Comparison of ENCODE assay signal across 26 cellular contexts in genomic region chr17:75081611-75082540, GRCh38. TPM values are rescaled to one million over a fixed set of nuclear protein-coding genes. Genes with fewer than 3 reads are reported as not detected.
DNase-seq lines count a peak whose midpoint lies in the region; ATAC-seq, FAIRE-seq and TF ChIP-seq lines count a peak whose summit lies in the region.
"Had no signal": no experiment of that assay in that cellular context is flagged by ENCODE, and none has a peak within 500 bp of the region (broad histone marks: within the 10 kb centered on the region; RNA-seq: fewer than 3 reads in every experiment).

No MANE protein-coding gene starts in this region.

- H4K8ac ChIP-seq in IMR-90 (ENCODE audit: low read depth in 2 of 2, low read length in 2 of 2) (no peak overlapping the region), H1 (ENCODE audit: extremely low read depth, insufficient read depth, low read length) (0 out of 2 replicates have a peak overlapping the region, but pooled peaks have one; percentile 38)

- peak overlapping the region; percentile 68 for H2AK9ac ChIP-seq in IMR-90 (replicated peaks; ENCODE audit: low read depth, low read length, poor library complexity)

- H4K91ac ChIP-seq in IMR-90 (ENCODE audit: insufficient read depth, low read depth, low read length) (no peak overlapping the region), H1 (replicated peaks; ENCODE audit: insufficient read length, low read length) (peak overlapping the region; percentile 1)

- H3K27me3 ChIP-seq in IMR-90 (ENCODE audit: control insufficient read depth, insufficient read depth, low read length), result no peaks in the 10 kb centered on the region
- H3K27me3 ChIP-seq in H1 (replicated peaks in 1 of 4; ENCODE audit: control insufficient read depth in 3 of 4, extremely low read depth in 1 of 4, insufficient read depth in 3 of 4, low read length in 3 of 4), result no peaks in the 10 kb centered on the region
- no peaks in the 10 kb centered on the region for H3K27me3 ChIP-seq in osteoblast (ENCODE audit: insufficient read depth, low read length)
- H3K27me3 ChIP-seq: BE2C, esophagus squamous epithelium, left lung, Peyer's patch, sigmoid colon had no signal

- no peak for FAIRE-seq in H1 (lab: Jason Lieb, UNC)
- FAIRE-seq: GM12892 had no signal

- 68% methylated on average over 8 of the region's 13 CpGs; no CpG with 5 or more reads in 1 of the 2 experiments for WGBS in IMR-90 (ENCODE audit: extremely low coverage in 2 of 2, insufficient read length in 1 of 2), 2 experiments
- WGBS in H1 (ENCODE audit: extremely low coverage in 1 of 2, insufficient coverage in 1 of 2, insufficient read length in 1 of 2, insufficient replicate concordance in 2 of 2, low coverage in 1 of 2, low lambda C conversion rate in 2 of 2, missing lambda C conversion rate in 1 of 2), 2 experiments, result 88% methylated on average over 13 of the region's 13 CpGs; no CpG with 5 or more reads in 1 of the 2 experiments

- H3K4me3 ChIP-seq in IMR-90 (ENCODE audit: insufficient read depth, low read depth, low read length) (no peak overlapping the region), H1 (ENCODE audit: extremely low read depth in 1 of 4, insufficient read depth in 2 of 4, low read depth in 3 of 4, low read length in 4 of 4) (no peak overlapping the region), osteoblast (ENCODE audit: insufficient read depth, low read length) (no peak overlapping the region)
- H3K4me3 ChIP-seq: esophagus squamous epithelium, left lung, Peyer's patch, prostate gland, sigmoid colon, tibial artery had no signal

- H3K4me1 ChIP-seq in IMR-90 (ENCODE audit: control insufficient read depth, insufficient read depth, low read length) (peaks cover 24% of the 10 kb centered on the region), H1 (replicated peaks in 1 of 4; ENCODE audit: control insufficient read depth in 3 of 4, insufficient read depth in 4 of 4, low read length in 3 of 4) (peaks cover 0 to 17% (median 14%) of the 10 kb centered on the region in 4 experiments; a peak in 6 of 7 replicates), osteoblast (ENCODE audit: insufficient read depth, low read length) (peaks cover 51% of the 10 kb centered on the region)
- H3K4me1 ChIP-seq: prostate gland had no signal

- TF ChIP-seq CTCF in IMR-90 (conservative IDR thresholded peaks at IDR 0.05; ENCODE audit: low read depth, low read length) (no peak), H1 (IDR thresholded peaks at IDR 0.05; ENCODE audit: control extremely low read depth in 1 of 3, insufficient read depth in 1 of 3, low read depth in 1 of 3, low read length in 3 of 3) (no peak), osteoblast (IDR thresholded peaks at IDR 0.05; ENCODE audit: extremely low read depth, low read depth, low read length) (no peak)

- H2BK120ac ChIP-seq in IMR-90 (ENCODE audit: low read depth, low read length), result peak overlapping the region; percentile 6; the same call in 1 of the 2 replicates
- H2BK120ac ChIP-seq in H1 (replicated peaks; ENCODE audit: low read depth, low read length), result no peak overlapping the region

- H3K9me1 ChIP-seq in IMR-90 (ENCODE audit: insufficient read depth, low read length), result peaks cover 21% of the 10 kb centered on the region

- no peak overlapping the region for H3K9ac ChIP-seq in IMR-90 (ENCODE audit: low read depth, low read length)
- no peak overlapping the region for H3K9ac ChIP-seq in H1 (replicated peaks in 1 of 4; ENCODE audit: extremely low read depth in 1 of 4, low read depth in 3 of 4, low read length in 3 of 4)

- TF ChIP-seq EP300 in H1 (IDR thresholded peaks at IDR 0.05; ENCODE audit: borderline replicate concordance in 1 of 2, low read depth in 2 of 2, low read length in 2 of 2), result no peak

- H3K4me2 ChIP-seq in IMR-90 (ENCODE audit: low read depth, low read length) (no peak overlapping the region), H1 (ENCODE audit: insufficient read depth in 1 of 2, low read depth in 2 of 2, low read length in 2 of 2) (no peak overlapping the region), osteoblast (ENCODE audit: insufficient read depth, low read length) (no peak overlapping the region)

- H2BK5ac ChIP-seq in IMR-90 (ENCODE audit: low read depth, low read length, poor library complexity, severe bottlenecking) (no peak overlapping the region), H1 (ENCODE audit: low read depth, low read length) (no peak overlapping the region)

- TF ChIP-seq POLR2A in IMR-90 (IDR thresholded peaks at IDR 0.05; ENCODE audit: low read depth, low read length) (no peak), H1 (IDR thresholded peaks at IDR 0.05; ENCODE audit: control extremely low read depth in 1 of 2, low read depth in 2 of 2, low read length in 2 of 2) (no peak)

- no peaks in the 10 kb centered on the region for H3K79me2 ChIP-seq in H1 (ENCODE audit: control insufficient read depth in 1 of 2, insufficient read depth in 2 of 2, low read length in 2 of 2)
- H3K79me2 ChIP-seq in osteoblast (ENCODE audit: insufficient read depth, low read length), result no peaks in the 10 kb centered on the region

- H3K56ac ChIP-seq in IMR-90 (ENCODE audit: extremely low read depth, insufficient read depth, low read length) (no peak overlapping the region), H1 (replicated peaks; ENCODE audit: insufficient read length, low read depth, low read length) (no peak overlapping the region)

- no peak overlapping the region for H3K18ac ChIP-seq in IMR-90 (ENCODE audit: low read depth, low read length)
- no peak overlapping the region for H3K18ac ChIP-seq in H1 (ENCODE audit: extremely low read depth, low read length)

- intact Hi-C loops in IMR-90 (cut with micrococcal nuclease), result no loop called here

- no peak for ATAC-seq in IMR-90 (ENCODE audit: low read depth)
- ATAC-seq: activated CD8-positive, alpha-beta T cell treated with anti-CD3 and anti-CD28 coated beads for 36 hours; foreskin keratinocyte; left lung had no signal

- peak overlapping the region; percentile 43; the same call in 1 of the 2 replicates for H2AK5ac ChIP-seq in IMR-90 (ENCODE audit: low read depth, low read length)
- 0 out of 2 replicates have a peak overlapping the region, but pooled peaks have one; percentile 68 for H2AK5ac ChIP-seq in H1 (ENCODE audit: low read depth, low read length)

- H3K36me3 ChIP-seq in IMR-90 (ENCODE audit: control insufficient read depth, insufficient read depth, low read length) (no peaks in the 10 kb centered on the region), H1 (ENCODE audit: control insufficient read depth in 2 of 4, insufficient read depth in 4 of 4, low read length in 3 of 4) (no peaks in the 10 kb centered on the region), osteoblast (ENCODE audit: insufficient read depth, low read length) (no peaks in the 10 kb centered on the region)
- H3K36me3 ChIP-seq: BE2C, esophagus squamous epithelium, left lung, Peyer's patch, prostate gland, sigmoid colon, tibial artery had no signal

- H3K9me3 ChIP-seq in IMR-90 (ENCODE audit: control insufficient read depth, insufficient read depth, low read length) (no peaks in the 10 kb centered on the region), H1 (ENCODE audit: insufficient read depth in 2 of 2, low read depth in 1 of 2, low read length in 1 of 2) (no peaks in the 10 kb centered on the region), osteoblast (ENCODE audit: low read depth, low read length) (no peaks in the 10 kb centered on the region)
- H3K9me3 ChIP-seq: BE2C, esophagus squamous epithelium, left lung, Peyer's patch, prostate gland, sigmoid colon, tibial artery had no signal

- dilution Hi-C loops in IMR-90 (cut with HindIII; ENCODE audit: low sequenced_read_pairs, unreplicated experiment), result no loop called here

- H2AFZ ChIP-seq in IMR-90 (replicated peaks; ENCODE audit: low read length, poor library complexity), result peak overlapping the region; percentile 69
- no peak overlapping the region for H2AFZ ChIP-seq in H1 (ENCODE audit: low read length)
- no peak overlapping the region for H2AFZ ChIP-seq in osteoblast (ENCODE audit: low read length)

- CTCF ChIA-PET in IMR-90 (lab: Yijun Ruan, JAX) (interaction anchor here (0.7 kb wide), 1 partner anchor 11 kb away, joined by 6 read pairs; no protein-coding TSS in a partner anchor), H1 (lab: Charles Lee; ENCODE audit: partially characterized antibody) (interaction anchor here (0.6 to 7.6 kb wide), 16 partner anchors 10 to 426 kb away, joined by 3 to 45 read pairs (median 4); partner anchors contain the start of gene ARMC7)

- peaks cover 3% of the 10 kb centered on the region; the same call in 1 of the 2 replicates for H3K23me2 ChIP-seq in H1 (ENCODE audit: low read depth, low read length)

- TF ChIP-seq RAD21 in IMR-90 (IDR thresholded peaks at IDR 0.05; ENCODE audit: low read length), result no peak
- no peak for TF ChIP-seq RAD21 in H1 (IDR thresholded peaks at IDR 0.05 in 1 of 2, conservative IDR thresholded peaks at IDR 0.05 in 1 of 2; ENCODE audit: low read depth in 2 of 2, low read length in 2 of 2)

- in situ Hi-C loops in IMR-90 (cut with MboI; ENCODE audit: low sequenced_read_pairs), result no loop called here

- H4K20me1 ChIP-seq in IMR-90 (ENCODE audit: insufficient read depth, low read length) (no peaks in the 10 kb centered on the region), H1 (replicated peaks in 1 of 2; ENCODE audit: control insufficient read depth in 1 of 2, insufficient read depth in 2 of 2, low read length in 2 of 2) (no peaks in the 10 kb centered on the region), osteoblast (ENCODE audit: insufficient read depth, low read length) (no peaks in the 10 kb centered on the region)

- POLR2A ChIA-PET in IMR-90 (lab: Charles Lee; ENCODE audit: unreplicated experiment) (no interaction called here), H1 (lab: Charles Lee; ENCODE audit: partially characterized antibody) (interaction anchor here (0.5 to 1.3 kb wide), 6 partner anchors 23 to 242 kb away, joined by 3 to 5 read pairs (median 4); partner anchors contain the start of genes MRPL58 and NT5C)

- DNase-seq in IMR-90 (no peak), H1 (ENCODE audit: low read depth in 1 of 2, low spot score in 2 of 2) (no peak), osteoblast (ENCODE audit: insufficient read length, low spot score, missing footprints) (peak; percentile 67)
- no peak for DNase-seq in stimulated activated CD4-positive, alpha-beta T cell treated with anti-CD3 and anti-CD28 coated beads, Interleukin-2, amount 100 ng/mL, for 24 hours
- DNase-seq in effector CD8-positive, alpha-beta T cell (lab: John Stamatoyannopoulos, UW), result no peak
- DNase-seq: activated CD8-positive, alpha-beta T cell treated with anti-CD3 and anti-CD28 coated beads for 36 hours; activated naive CD4-positive, alpha-beta T cell treated with anti-CD3 and anti-CD28 coated beads, Interleukin-2, amount 50 U/mL, for 16 hours; BE2C; DMS53; esophagus squamous epithelium; foreskin keratinocyte; H7; head of caudate nucleus; islet precursor cell; Karpas-422; NCI-H2029; NCI-H345; NCI-H69; Peyer's patch; SHP77; sigmoid colon; stimulated activated CD4-positive, alpha-beta T cell treated with anti-CD3 and anti-CD28 coated beads, Interleukin-4, amount 100 ng/mL, for 24 hours; tibial artery had no signal

- peak overlapping the region; percentile 75 for H2BK12ac ChIP-seq in H1 (ENCODE audit: low read depth, low read length)

- H2BK20ac ChIP-seq in IMR-90 (ENCODE audit: low read depth, low read length), result peak overlapping the region; percentile 5; the same call in 1 of the 2 replicates
- H2BK20ac ChIP-seq in H1 (ENCODE audit: low read length), result peak overlapping the region; percentile 66; the same call in 1 of the 2 replicates

- no TSS peak for BruUV-seq in IMR-90 (replicated peaks; lab: Mats Ljungman, UMichigan)

- H3K4ac ChIP-seq in IMR-90 (ENCODE audit: low read depth, low read length), result peak overlapping the region; percentile 33; the same call in 1 of the 2 replicates
- H3K4ac ChIP-seq in H1 (replicated peaks; ENCODE audit: insufficient read length, low read depth, low read length), result no peak overlapping the region

- H2BK15ac ChIP-seq in IMR-90 (ENCODE audit: low read depth, low read length), result no peak overlapping the region; the same call in 2 of the 3 replicates
- 0 out of 2 replicates have a peak overlapping the region, but pooled peaks have one; percentile 88 for H2BK15ac ChIP-seq in H1 (ENCODE audit: low read length)

- H3K79me1 ChIP-seq in IMR-90 (ENCODE audit: low read depth in 1 of 2, low read length in 2 of 2) (no peaks in the 10 kb centered on the region; a peak in 1 of 4 replicates), H1 (ENCODE audit: low read depth, low read length) (no peaks in the 10 kb centered on the region)

- H3K14ac ChIP-seq in IMR-90 (replicated peaks; ENCODE audit: low read depth, low read length) (no peak overlapping the region), H1 (ENCODE audit: insufficient read length) (no peak overlapping the region)

- H3K27ac ChIP-seq in IMR-90 (ENCODE audit: insufficient read depth, low read length) (no peak overlapping the region), H1 (ENCODE audit: low read depth, low read length) (no peak overlapping the region), osteoblast (ENCODE audit: low read depth, low read length) (no peak overlapping the region)
- H3K27ac ChIP-seq: esophagus squamous epithelium, foreskin keratinocyte, left lung, Peyer's patch, prostate gland, sigmoid colon, tibial artery had no signal

- H4K5ac ChIP-seq in IMR-90 (ENCODE audit: low read depth, low read length) (no peak overlapping the region), H1 (ENCODE audit: insufficient read length, low read depth, low read length) (no peak overlapping the region)

- H3K23ac ChIP-seq in IMR-90 (ENCODE audit: low read depth, low read length), result no peak overlapping the region
- no peak overlapping the region for H3K23ac ChIP-seq in H1 (ENCODE audit: insufficient read length)

RNA-seq across cellular contexts. Expression of gene SLC16A5, which starts 5.9 kb away (rescaled TPM):
- total RNA-seq in IMR-90 (2012; rRNA removed) (1.1 and 1.8 TPM in 2 replicates), osteoblast (16.3 and 19.2 TPM in 2 replicates)
- polyA plus RNA-seq in IMR-90 (2012; rRNA removed) (5.9 and 7.1 TPM in 2 replicates), H1 (2011; rRNA removed) (34.7 and 54.8 TPM in 2 replicates)
- 1.9 and 9.5 TPM in 2 replicates for polyA plus RNA-seq in IMR-90 (2012; cell fraction: cytosol; rRNA removed)
- 19.4 and 39.3 TPM in 2 replicates for polyA plus RNA-seq in IMR-90 (2012; cell fraction: nucleus; rRNA removed; ENCODE audit: low replicate concordance)
- 16.6 and 17.1 TPM in 2 replicates for total RNA-seq in H1 (2021; fragmentation: NEBNext Ultra II Directional; extraction: Animal tissue kit (Norgen Biotek cat#: 25700))
- 28.9 TPM for polyA plus RNA-seq in H1 (2011; cell fraction: cytosol; rRNA removed)
- polyA plus RNA-seq in H1 (2011; cell fraction: nucleus; rRNA removed), result 82.9 TPM
- polyA plus RNA-seq in H1 (2012, experiment 1 of 2), result 14.3 to 26.5 TPM (median 20.8 TPM) in 4 replicates
- 12.9 TPM for polyA plus RNA-seq in H1 (2012, experiment 2 of 2)
- polyA plus RNA-seq in H1 (2013, experiment 1 of 2), result 22.7 TPM
- 21.6 TPM for polyA plus RNA-seq in H1 (2013, experiment 2 of 2)
- 15.2 and 17.8 TPM in 2 replicates for polyA minus RNA-seq in H1 (2011; rRNA and poly(A)+ RNA removed)
- polyA minus RNA-seq in H1 (2011; cell fraction: cytosol; rRNA and poly(A)+ RNA removed), result 11.3 TPM
- 24.1 TPM for polyA minus RNA-seq in H1 (2011; cell fraction: nucleus; rRNA and poly(A)+ RNA removed)

RNA-seq across cellular contexts. Expression of gene ARMC7, which starts 27.9 kb away (rescaled TPM):
- 1.7 and 1.8 TPM in 2 replicates for total RNA-seq in IMR-90 (2012; rRNA removed)
- polyA plus RNA-seq in IMR-90 (2012; rRNA removed), result 6.9 and 7.3 TPM in 2 replicates
- 7.1 and 7.3 TPM in 2 replicates for polyA plus RNA-seq in IMR-90 (2012; cell fraction: cytosol; rRNA removed)
- polyA plus RNA-seq in IMR-90 (2012; cell fraction: nucleus; rRNA removed; ENCODE audit: low replicate concordance), result 4.8 and 7.7 TPM in 2 replicates
- 13.6 TPM in 2 replicates for total RNA-seq in H1 (2021; fragmentation: NEBNext Ultra II Directional; extraction: Animal tissue kit (Norgen Biotek cat#: 25700))
- 9.8 and 12.4 TPM in 2 replicates for polyA plus RNA-seq in H1 (2011; rRNA removed)
- polyA plus RNA-seq in H1 (2011; cell fraction: cytosol; rRNA removed), result 7.4 TPM
- polyA plus RNA-seq in H1 (2011; cell fraction: nucleus; rRNA removed), result 12.7 TPM
- polyA plus RNA-seq in H1 (2012, experiment 1 of 2), result 14.0 to 16.0 TPM (median 14.9 TPM) in 4 replicates
- 13.2 TPM for polyA plus RNA-seq in H1 (2012, experiment 2 of 2)
- 8.2 TPM for polyA plus RNA-seq in H1 (2013, experiment 1 of 2)
- 7.8 TPM for polyA plus RNA-seq in H1 (2013, experiment 2 of 2)
- polyA minus RNA-seq in H1 (2011; rRNA and poly(A)+ RNA removed), result 12.2 and 13.7 TPM in 2 replicates
- 10.2 TPM for polyA minus RNA-seq in H1 (2011; cell fraction: cytosol; rRNA and poly(A)+ RNA removed)
- 12.6 TPM for polyA minus RNA-seq in H1 (2011; cell fraction: nucleus; rRNA and poly(A)+ RNA removed)
- total RNA-seq in osteoblast, result 3.2 and 3.3 TPM in 2 replicates

RNA-seq across cellular contexts. Expression of gene KCTD2, which starts 34.9 kb away (rescaled TPM):
- 9.1 and 9.4 TPM in 2 replicates for total RNA-seq in IMR-90 (2012; rRNA removed)
- 18.3 and 18.4 TPM in 2 replicates for polyA plus RNA-seq in IMR-90 (2012; rRNA removed)
- polyA plus RNA-seq in IMR-90 (2012; cell fraction: cytosol; rRNA removed), result 10.8 and 16.4 TPM in 2 replicates
- polyA plus RNA-seq in IMR-90 (2012; cell fraction: nucleus; rRNA removed; ENCODE audit: low replicate concordance), result 9.9 and 12.6 TPM in 2 replicates
- 33.7 and 34.1 TPM in 2 replicates for total RNA-seq in H1 (2021; fragmentation: NEBNext Ultra II Directional; extraction: Animal tissue kit (Norgen Biotek cat#: 25700))
- polyA plus RNA-seq in H1 (2011; rRNA removed), result 32.6 and 36.8 TPM in 2 replicates
- polyA plus RNA-seq in H1 (2011; cell fraction: cytosol; rRNA removed), result 34.2 TPM
- polyA plus RNA-seq in H1 (2011; cell fraction: nucleus; rRNA removed), result 34.2 TPM
- 28.4 to 33.2 TPM (median 30.1 TPM) in 4 replicates for polyA plus RNA-seq in H1 (2012, experiment 1 of 2)
- 27.2 TPM for polyA plus RNA-seq in H1 (2012, experiment 2 of 2)
- polyA plus RNA-seq in H1 (2013, experiment 1 of 2), result 19.6 TPM
- 19.1 TPM for polyA plus RNA-seq in H1 (2013, experiment 2 of 2)
- 40.0 and 40.9 TPM in 2 replicates for polyA minus RNA-seq in H1 (2011; rRNA and poly(A)+ RNA removed)
- polyA minus RNA-seq in H1 (2011; cell fraction: cytosol; rRNA and poly(A)+ RNA removed), result 16.6 TPM
- 13.5 TPM for polyA minus RNA-seq in H1 (2011; cell fraction: nucleus; rRNA and poly(A)+ RNA removed)
- total RNA-seq in osteoblast, result 19.7 and 20.3 TPM in 2 replicates

RNA-seq across cellular contexts. Expression of gene ATP5PD, which starts 35.1 kb away (rescaled TPM):
- total RNA-seq in IMR-90 (2012; rRNA removed) (365 and 373 TPM in 2 replicates), osteoblast (240 and 278 TPM in 2 replicates)
- polyA plus RNA-seq in IMR-90 (2012; rRNA removed) (331 and 425 TPM in 2 replicates), H1 (2011; rRNA removed) (254 and 407 TPM in 2 replicates)
- 109 and 263 TPM in 2 replicates for polyA plus RNA-seq in IMR-90 (2012; cell fraction: cytosol; rRNA removed)
- polyA plus RNA-seq in IMR-90 (2012; cell fraction: nucleus; rRNA removed; ENCODE audit: low replicate concordance), result 38.0 and 159 TPM in 2 replicates
- 326 and 335 TPM in 2 replicates for total RNA-seq in H1 (2021; fragmentation: NEBNext Ultra II Directional; extraction: Animal tissue kit (Norgen Biotek cat#: 25700))
- polyA plus RNA-seq in H1 (2011; cell fraction: cytosol; rRNA removed), result 359 TPM
- polyA plus RNA-seq in H1 (2011; cell fraction: nucleus; rRNA removed), result 101 TPM
- polyA plus RNA-seq in H1 (2012, experiment 1 of 2), result 445 to 644 TPM (median 486 TPM) in 4 replicates
- 293 TPM for polyA plus RNA-seq in H1 (2012, experiment 2 of 2)
- polyA plus RNA-seq in H1 (2013, experiment 1 of 2), result 532 TPM
- 533 TPM for polyA plus RNA-seq in H1 (2013, experiment 2 of 2)
- polyA minus RNA-seq in H1 (2011; rRNA and poly(A)+ RNA removed), result 160 and 164 TPM in 2 replicates
- polyA minus RNA-seq in H1 (2011; cell fraction: cytosol; rRNA and poly(A)+ RNA removed), result 92.8 TPM
- polyA minus RNA-seq in H1 (2011; cell fraction: nucleus; rRNA and poly(A)+ RNA removed), result 69.1 TPM

RNA-seq across cellular contexts. Expression of gene NT5C, which starts 49.7 kb away (rescaled TPM):
- total RNA-seq in IMR-90 (2012; rRNA removed) (23.1 and 24.0 TPM in 2 replicates), osteoblast (48.1 and 53.9 TPM in 2 replicates)
- polyA plus RNA-seq in IMR-90 (2012; rRNA removed) (44.6 and 62.1 TPM in 2 replicates), H1 (2011; rRNA removed) (66.4 and 98.6 TPM in 2 replicates)
- 36.7 and 49.9 TPM in 2 replicates for polyA plus RNA-seq in IMR-90 (2012; cell fraction: cytosol; rRNA removed)
- polyA plus RNA-seq in IMR-90 (2012; cell fraction: nucleus; rRNA removed; ENCODE audit: low replicate concordance), result 78.2 and 163 TPM in 2 replicates
- 52.1 and 66.9 TPM in 2 replicates for total RNA-seq in H1 (2021; fragmentation: NEBNext Ultra II Directional; extraction: Animal tissue kit (Norgen Biotek cat#: 25700))
- 92.6 TPM for polyA plus RNA-seq in H1 (2011; cell fraction: cytosol; rRNA removed)
- polyA plus RNA-seq in H1 (2011; cell fraction: nucleus; rRNA removed), result 145 TPM
- 38.9 to 77.9 TPM (median 68.7 TPM) in 4 replicates for polyA plus RNA-seq in H1 (2012, experiment 1 of 2)
- 57.5 TPM for polyA plus RNA-seq in H1 (2012, experiment 2 of 2)
- 69.7 TPM for polyA plus RNA-seq in H1 (2013, experiment 1 of 2)
- 60.6 TPM for polyA plus RNA-seq in H1 (2013, experiment 2 of 2)
- 12.1 and 14.9 TPM in 2 replicates for polyA minus RNA-seq in H1 (2011; rRNA and poly(A)+ RNA removed)
- polyA minus RNA-seq in H1 (2011; cell fraction: cytosol; rRNA and poly(A)+ RNA removed), result 16.7 TPM
- polyA minus RNA-seq in H1 (2011; cell fraction: nucleus; rRNA and poly(A)+ RNA removed), result 44.4 TPM
